8 cellular contexts compared by ENCODE assay signal in the genomic region with DNA sequence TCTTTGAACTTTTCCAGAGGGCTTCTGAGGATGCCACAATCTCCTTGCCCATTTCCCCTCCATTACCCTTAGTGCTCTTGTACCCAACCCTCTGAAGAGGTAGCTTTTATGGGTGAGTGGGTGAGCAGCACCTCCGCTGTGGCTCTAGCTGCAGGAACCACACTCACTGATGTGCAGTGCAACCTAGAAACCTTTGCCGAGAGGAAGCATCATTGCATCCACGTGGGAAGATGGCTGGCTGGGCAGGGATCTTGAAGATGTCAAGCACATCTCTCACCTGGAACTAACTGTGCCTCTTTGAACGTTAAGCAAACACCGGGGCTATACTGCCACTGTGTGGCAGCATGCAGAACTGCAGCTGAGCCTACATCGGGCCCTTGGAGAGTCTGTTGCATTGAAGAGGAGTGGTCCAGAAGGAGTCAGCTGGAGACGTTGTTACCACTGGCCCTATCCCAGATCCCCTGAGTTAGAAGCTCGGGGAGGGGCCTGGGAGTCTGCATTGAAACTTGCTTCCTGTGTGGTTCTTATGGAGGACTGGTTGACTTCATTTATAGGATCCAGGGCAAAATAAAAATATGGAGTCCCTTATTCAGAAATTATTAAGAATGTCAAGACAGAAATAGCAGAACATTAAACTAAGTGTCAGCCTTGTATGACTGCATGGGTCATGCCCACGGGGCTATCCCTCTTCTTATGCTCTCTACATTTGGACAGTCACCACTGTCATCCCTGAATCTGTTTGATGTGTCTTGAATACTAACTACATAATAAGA. TPM values are rescaled to one million over a fixed set of nuclear protein-coding genes. Genes with fewer than 3 reads are reported as not detected.
DNase-seq lines count a peak whose midpoint lies in the region; ATAC-seq and TF ChIP-seq lines count a peak whose summit lies in the region.

No MANE protein-coding gene starts in this region.

- H3K9ac ChIP-seq in GM23248, result no peak overlapping the region

- DNase-seq in DMS53 treated with DMSO at 0.1 percent for 48 hours (lab: John Stamatoyannopoulos, UW; ENCODE audit: unreplicated experiment) (peak; percentile 52), GM23248 (peak; percentile 70), MG63 (peak; percentile 38), RWPE2 (ENCODE audit: low spot score) (no peak), germinal center (ENCODE audit: low spot score) (peak; percentile 62), ovary (peak; percentile 62 to 86 (median 77)), upper lobe of right lung (peak; percentile 75)
- peak; percentile 17 to 57 (median 36) for DNase-seq in activated naive CD4-positive, alpha-beta T cell (lab: John Stamatoyannopoulos, UW)

- H3K4me1 ChIP-seq in GM23248 (ENCODE audit: insufficient read depth) (peaks cover 13% of the 10 kb centered on the region), RWPE2 (ENCODE audit: insufficient read depth, poor library complexity, severe bottlenecking) (peaks cover 20% of the 10 kb centered on the region), ovary (ENCODE audit: insufficient read depth) (peaks cover 12% of the 10 kb centered on the region), upper lobe of right lung (peaks cover 6% of the 10 kb centered on the region)

- no peaks in the 10 kb centered on the region for H3K79me2 ChIP-seq in GM23248 (ENCODE audit: insufficient read depth)

- 8 to 11% methylated on average over 9 of the region's 9 CpGs for WGBS in GM23248 (ENCODE audit: low coverage in 1 of 2, low lambda C conversion rate in 2 of 2, missing lambda C conversion rate in 2 of 2), 2 experiments
- WGBS in ovary, 3 donors, result 13 to 15% (median 15%) methylated on average over 9 of the region's 9 CpGs

- no peaks in the 10 kb centered on the region for H3K36me3 ChIP-seq in GM23248 (ENCODE audit: low read depth)
- no peaks in the 10 kb centered on the region for H3K36me3 ChIP-seq in MG63
- H3K36me3 ChIP-seq in RWPE2 (ENCODE audit: low read depth), result no peaks in the 10 kb centered on the region
- no peaks in the 10 kb centered on the region for H3K36me3 ChIP-seq in ovary
- no peaks in the 10 kb centered on the region for H3K36me3 ChIP-seq in upper lobe of right lung

- in situ Hi-C loops in GM23248 (cut with MboI), result loop anchor here (5.0 kb wide), 1 partner anchor 149 kb away; no protein-coding TSS in a partner anchor

- TF ChIP-seq POLR2A in ovary (IDR thresholded peaks at IDR 0.05), result no peak

- intact Hi-C loops in ovary (cut with DNase I), result loop anchor here in 3 of 4 donors (1.0 to 10.0 kb wide), 4 partner anchors 147 to 1232 kb away; a partner anchor contains a TSS
- intact Hi-C loops in upper lobe of right lung (cut with DNase I), result loop anchor here (5.0 kb wide), 1 partner anchor 149 kb away; no protein-coding TSS in a partner anchor

- no peaks in the 10 kb centered on the region for H4K20me1 ChIP-seq in GM23248 (ENCODE audit: insufficient read depth)

- TF ChIP-seq CTCF in RWPE2 (IDR thresholded peaks at IDR 0.05; ENCODE audit: poor library complexity, severe bottlenecking), result peak; percentile 95
- peak; percentile 91 to 96 (median 95) for TF ChIP-seq CTCF in ovary (IDR thresholded peaks at IDR 0.05)
- TF ChIP-seq CTCF in upper lobe of right lung (IDR thresholded peaks at IDR 0.05), result peak; percentile 97

- H3K9me3 ChIP-seq in GM23248 (ENCODE audit: low read depth) (no peaks in the 10 kb centered on the region), MG63 (no peaks in the 10 kb centered on the region), RWPE2 (ENCODE audit: severe bottlenecking) (no peaks in the 10 kb centered on the region), ovary (no peaks in the 10 kb centered on the region), upper lobe of right lung (no peaks in the 10 kb centered on the region)

- ATAC-seq in RWPE2 (ENCODE audit: low read depth) (peak; percentile 55), upper lobe of right lung (peak; percentile 88)

- no peak overlapping the region for H3K4me3 ChIP-seq in GM23248
- H3K4me3 ChIP-seq in MG63, result no peak overlapping the region
- H3K4me3 ChIP-seq in RWPE2 (ENCODE audit: severe bottlenecking), result no peak overlapping the region
- H3K4me3 ChIP-seq in ovary, result no peak overlapping the region
- no peak overlapping the region for H3K4me3 ChIP-seq in upper lobe of right lung

- H3K27ac ChIP-seq in GM23248 (no peak overlapping the region), RWPE2 (ENCODE audit: poor library complexity, severe bottlenecking) (peak overlapping the region; percentile 73), ovary (no peak overlapping the region), upper lobe of right lung (no peak overlapping the region)

- H2AFZ ChIP-seq in GM23248, result no peak overlapping the region

- no peaks in the 10 kb centered on the region for H3K9me2 ChIP-seq in GM23248 (ENCODE audit: insufficient read depth)

- no peaks in the 10 kb centered on the region for H3K27me3 ChIP-seq in GM23248 (replicated peaks; ENCODE audit: insufficient read depth)
- H3K27me3 ChIP-seq in MG63, result no peaks in the 10 kb centered on the region
- no peaks in the 10 kb centered on the region for H3K27me3 ChIP-seq in RWPE2 (ENCODE audit: insufficient read depth, poor library complexity, severe bottlenecking)
- no peaks in the 10 kb centered on the region for H3K27me3 ChIP-seq in ovary
- no peaks in the 10 kb centered on the region for H3K27me3 ChIP-seq in upper lobe of right lung

- H3K4me2 ChIP-seq in GM23248 (ENCODE audit: unreplicated experiment), result no peak overlapping the region

- no peak for TF ChIP-seq EP300 in ovary (IDR thresholded peaks at IDR 0.05)

- 0 out of 2 replicates have a peak, but pooled peaks cover 8% of the 10 kb centered on the region for H3F3A ChIP-seq in GM23248 (ENCODE audit: insufficient read depth)

RNA-seq across cellular contexts. Expression of a gene that starts 28.7 kb away (rescaled TPM):
- total RNA-seq in GM23248 (2014; rRNA removed; shearing (Covaris generic)), result 117 TPM in 2 replicates
- polyA plus RNA-seq in GM23248 (2016; fragmentation: Nextera tagmentation; extraction: Ambion mirVana), result 37.9 and 39.8 TPM in 2 replicates
- 1.8 and 3.8 TPM in 2 replicates for total RNA-seq in MG63 (2014; rRNA removed; shearing (Covaris generic); ENCODE audit: low replicate concordance)
- 1,000 to 10,000 TPM in 6 of 7 donors, 100 to 1,000 TPM in 1; 718 to 3,214 (median 2,824) TPM for total RNA-seq in ovary
- polyA plus RNA-seq in ovary, result 1,000 to 10,000 TPM in 1 of 2 donors, 100 to 1,000 TPM in 1; 929 to 1,464 TPM
- 169 TPM for total RNA-seq in upper lobe of right lung

RNA-seq across cellular contexts. Expression of a gene that starts 33.4 kb away (rescaled TPM):
- 24.0 and 40.1 TPM in 2 replicates for total RNA-seq in GM23248 (2014; rRNA removed; shearing (Covaris generic))
- polyA plus RNA-seq in GM23248 (2016; fragmentation: Nextera tagmentation; extraction: Ambion mirVana) (5.6 and 12.6 TPM in 2 replicates), ovary (100 to 1,000 TPM in 1 of 2 donors, 10 to 100 TPM in 1; 47.2 to 241 TPM)
- total RNA-seq in MG63 (2014; rRNA removed; shearing (Covaris generic); ENCODE audit: low replicate concordance), result 191 and 249 TPM in 2 replicates
- total RNA-seq in ovary (100 to 1,000 TPM; 112 to 333 (median 165) TPM), upper lobe of right lung (46.1 TPM)

Comparison
In these comparisons a context has a peak if more than half of its experiments do, and no peak if none do; other contexts are left out.
1. RNA of a gene that starts 28.7 kb away (total RNA-seq): 718 to 3,214 TPM in ovary, 169 TPM in upper lobe of right lung (single experiment) and 117 TPM in GM23248; 1.8 to 3.8 TPM in MG63; every median in the first group is over 10 times any median in the second.
2. Peak in every context shown above with its lines, with median percentiles within 50 percentile points of each other: CTCF ChIP-seq.